In genomic region chr5:179549973-179550510, GRCh38 we compare ENCODE assay signal across 9 cellular contexts. TPM values are rescaled to one million over a fixed set of nuclear protein-coding genes. Genes with fewer than 3 reads are reported as not detected.
A peak's percentile ranks its signal among the peaks of the same experiment; 100 is the strongest.
DNase-seq lines count a peak whose midpoint lies in the region; ATAC-seq, FAIRE-seq and TF ChIP-seq lines count a peak whose summit lies in the region.
"Had no signal": no experiment of that assay in that cellular context is flagged by ENCODE, and none has a peak within 500 bp of the region (broad histone marks: within the 10 kb centered on the region; RNA-seq: fewer than 3 reads in every experiment).

No MANE protein-coding gene starts in this region.

- H2AFZ ChIP-seq in PC-3 (ENCODE audit: low read length): peak overlapping the region; percentile 83
- H2AFZ ChIP-seq in GM12878 (ENCODE audit: control insufficient read depth, low read depth, low read length): peak overlapping the region; percentile 69

- H3K36me3 ChIP-seq in PC-3 (ENCODE audit: low read depth, low read length) (no peaks in the 10 kb centered on the region), GM12878 (ENCODE audit: control insufficient read depth in 2 of 2, insufficient read depth in 2 of 2, low read length in 1 of 2) (no peaks in the 10 kb centered on the region)

- peak; percentile 24 to 41 (median 37) for DNase-seq in activated CD8-positive, alpha-beta memory T cell treated with anti-CD3 and anti-CD28 coated beads for 48 hours (ENCODE audit: low read depth in 2 of 3, low spot score in 2 of 3)
- no peak for DNase-seq in activated CD8-positive, alpha-beta memory T cell treated with anti-CD3 and anti-CD28 coated beads for 24 hours
- peak; percentile 12 for DNase-seq in PC-3
- peak; percentile 19 for DNase-seq in GM12878 (ENCODE audit: low read depth, low spot score)
- peak in 1 of 3 donors; percentile 52 for DNase-seq in immature natural killer cell
- DNase-seq in stimulated activated CD4-positive, alpha-beta T cell treated with anti-CD3 and anti-CD28 coated beads, Interleukin-15, amount 100 ng/mL, for 48 hours (ENCODE audit: low read depth in 2 of 2): peak; percentile 23 to 56
- no peak for DNase-seq in GM03348 (ENCODE audit: low spot score)

- peaks cover 8 to 10% (median 10%) of the 10 kb centered on the region in 3 donors for H3K27me3 Mint-ChIP-seq in immature natural killer cell (ENCODE audit: low read depth in 3 of 3)

- H3K4me3 Mint-ChIP-seq in immature natural killer cell: peak overlapping the region; percentile 93 to 96 (median 95)

- no peaks in the 10 kb centered on the region for H3K9me2 ChIP-seq in PC-3 (replicated peaks; ENCODE audit: low read length)

- peaks cover 24% of the 10 kb centered on the region for H3K4me1 ChIP-seq in PC-3 (ENCODE audit: insufficient read depth, low read length)
- H3K4me1 ChIP-seq in GM12878 (ENCODE audit: control insufficient read depth, insufficient read depth, low read length): peaks cover 1% of the 10 kb centered on the region

- no peaks in the 10 kb centered on the region for H3F3A ChIP-seq in PC-3 (ENCODE audit: low read length, unreplicated experiment)

- BruUV-seq in PC-3 (replicated peaks; lab: Mats Ljungman, UMichigan) (TSS peak; percentile 93), GM12878 (replicated peaks; lab: Mats Ljungman, UMichigan) (TSS peak; percentile 96)

- TF ChIP-seq RAD21 in GM12878 (IDR thresholded peaks at IDR 0.05; ENCODE audit: insufficient read depth, low read depth, low read length): no peak

- CTCF ChIA-PET in PC-3 (lab: Charles Lee) (no interaction called here), GM12878 (lab: Yijun Ruan, JAX) (no interaction called here)

- intact Hi-C loops in PC-3 (cut with micrococcal nuclease): no loop called here
- intact Hi-C loops in GM12878 (cut with micrococcal nuclease; ENCODE audit: unreplicated experiment): loop anchor here (5.0 to 10.0 kb wide), 2 partner anchors 127 to 925 kb away; partner anchors contain the start of gene CLK4

- H3K27me3 ChIP-seq in PC-3 (ENCODE audit: low read length) (no peaks in the 10 kb centered on the region), GM12878 (replicated peaks in 1 of 2; ENCODE audit: control insufficient read depth in 2 of 2, insufficient read depth in 2 of 2, low read length in 1 of 2) (no peaks in the 10 kb centered on the region)

- H4K20me1 ChIP-seq in PC-3 (ENCODE audit: low read length) (no peaks in the 10 kb centered on the region), GM12878 (ENCODE audit: control insufficient read depth, insufficient read depth) (no peaks in the 10 kb centered on the region)

- H3K36me3 Mint-ChIP-seq in immature natural killer cell: no peaks in the 10 kb centered on the region

- in situ Hi-C loops in GM12878 (cut with MboI): loop anchor here (10.0 kb wide), 2 partner anchors 925 to 1435 kb away; partner anchors contain the start of genes CLK4 and N4BP3

- ATAC-seq in HG03025 (IDR thresholded peaks at IDR 0.05; ENCODE audit: low FRiP score, unreplicated experiment) (peak; percentile 29), PC-3 (peak; percentile 5), GM12878 (peak; percentile 50)

- 7% methylated on average over 25 of the region's 26 CpGs for WGBS in GM12878 (ENCODE audit: insufficient coverage, insufficient replicate concordance, low lambda C conversion rate, missing lambda C conversion rate)

- no peak for TF ChIP-seq EP300 in GM12878 (IDR thresholded peaks at IDR 0.05; ENCODE audit: borderline replicate concordance in 1 of 2, control insufficient read depth in 1 of 2, low read depth in 2 of 2, low read length in 2 of 2)

- peaks cover 27 to 29% of the 10 kb centered on the region in 2 donors for H3K4me1 Mint-ChIP-seq in immature natural killer cell

- SMC1A ChIA-PET in GM12878 (lab: Charles Lee; ENCODE audit: uncharacterized antibody, unreplicated experiment): interaction anchor here (1.6 kb wide), 1 partner anchor 10 kb away, joined by 6 read pairs; no protein-coding TSS in a partner anchor

- peak overlapping the region; percentile 89 to 97 (median 94) for H3K27ac Mint-ChIP-seq in immature natural killer cell

- TF ChIP-seq POLR2A in GM12878 (IDR thresholded peaks at IDR 0.05; ENCODE audit: low read depth, low read length): no peak

- POLR2A ChIA-PET in PC-3 (lab: Charles Lee; ENCODE audit: unreplicated experiment): interaction anchor here (0.5 to 1.4 kb wide), 2 partner anchors 9 to 174 kb away, joined by 3 to 8 read pairs; no protein-coding TSS in a partner anchor
- POLR2A ChIA-PET in GM12878 (lab: Charles Lee): interaction anchor here (1.0 to 1.8 kb wide), 3 partner anchors 9 to 147 kb away, joined by 3 to 16 read pairs (median 9); partner anchors contain the start of gene HNRNPH1

- RAD21 ChIA-PET in GM12878 (lab: Charles Lee; ENCODE audit: unreplicated experiment): interaction anchor here (1.2 to 1.5 kb wide), 2 partner anchors 9 to 74 kb away, joined by 5 to 9 read pairs; partner anchors contain the start of gene HNRNPH1

- H3K9ac ChIP-seq in PC-3 (ENCODE audit: low read length): peak overlapping the region; percentile 74
- peak overlapping the region; percentile 79 for H3K9ac ChIP-seq in GM12878 (ENCODE audit: control insufficient read depth, insufficient read depth, low read length)

- no peaks in the 10 kb centered on the region for H3K9me3 Mint-ChIP-seq in immature natural killer cell

- H3K27ac ChIP-seq in PC-3 (ENCODE audit: low read length) (peak overlapping the region; percentile 28), GM12878 (ENCODE audit: control insufficient read depth, insufficient read depth) (peak overlapping the region; percentile 90)

- H3K4me2 ChIP-seq in PC-3 (ENCODE audit: low read length) (peak overlapping the region; percentile 82), GM12878 (ENCODE audit: control insufficient read depth, insufficient read depth) (peak overlapping the region; percentile 85)

- peaks cover 40% of the 10 kb centered on the region for H3K79me2 ChIP-seq in PC-3 (ENCODE audit: low read length)
- H3K79me2 ChIP-seq in GM12878 (ENCODE audit: control insufficient read depth, insufficient read depth, low read length): peaks cover 19% of the 10 kb centered on the region

- H3K9me3 ChIP-seq in PC-3 (ENCODE audit: low read length) (no peaks in the 10 kb centered on the region), GM12878 (replicated peaks; ENCODE audit: control insufficient read depth, insufficient read depth, low read length) (no peaks in the 10 kb centered on the region)

- no peak for TF ChIP-seq CTCF in PC-3 (conservative IDR thresholded peaks at IDR 0.05; ENCODE audit: low read depth, low read length)
- no peak for TF ChIP-seq CTCF in GM12878 (IDR thresholded peaks at IDR 0.05 in 2 of 3, conservative IDR thresholded peaks at IDR 0.05 in 1 of 3; ENCODE audit: control insufficient read depth in 2 of 3, extremely low read depth in 1 of 3, insufficient read depth in 1 of 3, low read depth in 3 of 3, low read length in 3 of 3)

- peak; percentile 44 for FAIRE-seq in GM12878 (lab: Jason Lieb, UNC)
- FAIRE-seq: islet of Langerhans had no signal

- peak overlapping the region; percentile 91 for H3K4me3 ChIP-seq in PC-3 (ENCODE audit: low read length)
- H3K4me3 ChIP-seq in GM12878: peak overlapping the region; percentile 50

TF ChIP-seq in GM12878, 131 proteins besides CTCF, POLR2A, EP300 and RAD21 (continues in another document):
- TF ChIP-seq CBX5 (IDR thresholded peaks at IDR 0.05; ENCODE audit: low read depth): no peak
- no peak for TF ChIP-seq ZSCAN29 (IDR thresholded peaks at IDR 0.05)
- TF ChIP-seq NRF1 (conservative IDR thresholded peaks at IDR 0.05; ENCODE audit: low read depth, low read length): no peak

RNA-seq across cellular contexts. Expression of gene RUFY1, which starts 0.3 kb away (rescaled TPM):
- total RNA-seq in PC-3 (2014; rRNA removed) (27.1 and 31.5 TPM in 2 replicates), GM12878 (2014; rRNA removed) (27.0 and 28.4 TPM in 2 replicates), GM12878 (2014; rRNA removed; fragmentation: Illumina TruSeq; extraction: Trizol) (22.7 and 26.3 TPM in 2 replicates), GM12878 (2021) (28.8 and 36.3 TPM in 2 replicates)
- 65.2 and 75.0 TPM in 2 replicates for total RNA-seq in GM12878 (2013; cell fraction: nucleolus; rRNA removed)
- polyA plus RNA-seq in GM12878 (2011; ENCODE audit: low read depth): 17.9 TPM
- polyA plus RNA-seq in GM12878 (2011; rRNA removed) (18.4 and 19.2 TPM in 2 replicates), GM12878 (2014; fragmentation: Illumina TruSeq; extraction: Trizol) (22.8 and 26.2 TPM in 2 replicates), GM12878 (2014; fragmentation: Nextera tagmentation; extraction: Ambion mirVana) (1 to 10 TPM; 5.7 to 8.1 TPM), GM12878 (2014; rRNA removed) (26.7 and 27.2 TPM in 2 replicates), GM12878 (2016; fragmentation: Nextera tagmentation; extraction: Ambion mirVana) (10 to 100 TPM; 23.6 to 25.4 TPM), immature natural killer cell (10 to 100 TPM; 20.0 to 37.4 (median 25.9) TPM)
- 10.3 and 13.1 TPM in 2 replicates for polyA plus RNA-seq in GM12878 (2011; cell fraction: cytosol; rRNA removed)
- polyA plus RNA-seq in GM12878 (2011; cell fraction: nucleus; rRNA removed): 22.2 and 27.2 TPM in 2 replicates
- polyA plus RNA-seq in GM12878 (2012): 22.2 and 23.8 TPM in 2 replicates
- 12.7 and 17.7 TPM in 2 replicates for polyA minus RNA-seq in GM12878 (2011; rRNA and poly(A)+ RNA removed)
- 5.6 and 7.7 TPM in 2 replicates for polyA minus RNA-seq in GM12878 (2011; cell fraction: cytosol; rRNA and poly(A)+ RNA removed)
- 18.5 and 25.8 TPM in 2 replicates for polyA minus RNA-seq in GM12878 (2011; cell fraction: nucleus; rRNA and poly(A)+ RNA removed)

Comparison
In these comparisons a context has a peak if more than half of its experiments do, and no peak if none do; other contexts are left out.
1. DNase-seq: peak in activated CD8-positive, alpha-beta memory T cell treated with anti-CD3 and anti-CD28 coated beads for 48 hours (3 of 3), PC-3 (single experiment), GM12878 (single experiment) and stimulated activated CD4-positive, alpha-beta T cell treated with anti-CD3 and anti-CD28 coated beads, Interleukin-15, amount 100 ng/mL, for 48 hours (2 of 2); none in activated CD8-positive, alpha-beta memory T cell treated with anti-CD3 and anti-CD28 coated beads for 24 hours (single experiment) and GM03348 (single experiment).
2. Peak in every context shown above with its lines, with median percentiles within 50 percentile points of each other: ATAC-seq.